Comparison of ENCODE assay signal across 9 cellular contexts in genomic region chr3:140499114-140499757, GRCh38.
DNase-seq lines count a peak whose midpoint lies in the region; ATAC-seq lines count a peak whose summit lies in the region.
"Had no signal": no experiment of that assay in that cellular context is flagged by ENCODE, and none has a peak within 500 bp of the region (broad histone marks: within the 10 kb centered on the region; RNA-seq: fewer than 3 reads in every experiment).

No MANE protein-coding gene starts in this region.

- no peaks in the 10 kb centered on the region for H3K4me1 Mint-ChIP-seq in stimulated activated naive CD8-positive, alpha-beta T cell treated with anti-CD3 and anti-CD28 coated beads, Interleukin-15, amount 100 ng/mL, for 72 hours

- H3K27ac Mint-ChIP-seq in stimulated activated naive CD8-positive, alpha-beta T cell treated with anti-CD3 and anti-CD28 coated beads, Interleukin-15, amount 100 ng/mL, for 72 hours = no peak overlapping the region

- DNase-seq in HT-29 (ENCODE audit: low spot score) = peak; percentile 26
- DNase-seq in NCI-H748 treated with DMSO at 0.1 percent for 48 hours (lab: John Stamatoyannopoulos, UW) = peak; percentile 2
- DNase-seq in renal cortical epithelial cell (ENCODE audit: low read depth) = peak; percentile 54
- no peak for DNase-seq in stimulated activated naive CD8-positive, alpha-beta T cell treated with anti-CD3 and anti-CD28 coated beads, Interleukin-15, amount 100 ng/mL, for 72 hours
- DNase-seq in epidermal melanocyte (ENCODE audit: insufficient read length, low spot score) = no peak
- DNase-seq in T1000 (lab: John Stamatoyannopoulos, UW) = no peak
- DNase-seq: KBM-7; stimulated activated CD4-positive, alpha-beta T cell treated with anti-CD3 and anti-CD28 coated beads, Interleukin-4, amount 100 ng/mL, for 4 hours had no signal

- ATAC-seq in esophagus mucosa = peak; percentile 26
- ATAC-seq in stimulated activated naive CD8-positive, alpha-beta T cell treated with anti-CD3 and anti-CD28 coated beads, Interleukin-15, amount 100 ng/mL, for 72 hours = no peak

- no peaks in the 10 kb centered on the region for H3K9me3 Mint-ChIP-seq in stimulated activated naive CD8-positive, alpha-beta T cell treated with anti-CD3 and anti-CD28 coated beads, Interleukin-15, amount 100 ng/mL, for 72 hours

- H3K27me3 Mint-ChIP-seq in stimulated activated naive CD8-positive, alpha-beta T cell treated with anti-CD3 and anti-CD28 coated beads, Interleukin-15, amount 100 ng/mL, for 72 hours = no peaks in the 10 kb centered on the region

- H3K4me3 Mint-ChIP-seq in stimulated activated naive CD8-positive, alpha-beta T cell treated with anti-CD3 and anti-CD28 coated beads, Interleukin-15, amount 100 ng/mL, for 72 hours = no peak overlapping the region

Comparison
In these comparisons a context has a peak if more than half of its experiments do, and no peak if none do; other contexts are left out.
1. DNase-seq: peak in HT-29 (single experiment), NCI-H748 treated with DMSO at 0.1 percent for 48 hours (single experiment) and renal cortical epithelial cell (single experiment); none in stimulated activated naive CD8-positive, alpha-beta T cell treated with anti-CD3 and anti-CD28 coated beads, Interleukin-15, amount 100 ng/mL, for 72 hours (0 of 2), epidermal melanocyte (single experiment) and T1000 (single experiment).